ENCODE assay signal across 3 cellular contexts in the genomic region with DNA sequence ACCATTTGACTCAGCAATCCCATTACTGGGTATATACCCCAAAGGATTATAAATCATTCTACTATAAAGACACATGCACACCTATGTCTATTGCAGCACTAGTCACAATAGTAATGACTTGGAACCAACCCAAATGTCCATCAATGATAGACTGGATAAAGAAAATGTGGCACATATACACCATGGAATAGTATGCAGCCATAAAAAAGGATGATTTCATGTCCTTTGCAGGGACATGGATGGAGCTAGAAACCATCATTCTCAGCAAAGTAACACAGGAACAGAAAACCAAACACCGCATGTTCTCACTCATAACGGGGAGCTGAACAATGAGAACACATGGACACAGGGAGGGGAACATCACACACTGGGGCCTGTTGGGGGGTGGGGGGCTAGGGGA. TPM values are rescaled to one million over a fixed set of nuclear protein-coding genes. Genes with fewer than 3 reads are reported as not detected.
"Had no signal": no experiment of that assay in that cellular context is flagged by ENCODE, and none has a peak within 500 bp of the region (broad histone marks: within the 10 kb centered on the region; RNA-seq: fewer than 3 reads in every experiment).

No MANE protein-coding gene starts in this region.

RNA-seq across cellular contexts. Expression of gene ALOX12, which starts 44.9 kb away (rescaled TPM):
- total RNA-seq: GM23248, H4, HFFc6 had no signal
